ENCODE assay signal across 8 cellular contexts in genomic region chr18:23228102-23229051, GRCh38.
A peak's percentile ranks its signal among the peaks of the same experiment; 100 is the strongest.
DNase-seq lines count a peak whose midpoint lies in the region; ATAC-seq, FAIRE-seq and TF ChIP-seq lines count a peak whose summit lies in the region.

No MANE protein-coding gene starts in this region.

- TF ChIP-seq POLR2A in GM18951 (IDR thresholded peaks at IDR 0.05; ENCODE audit: extremely low read depth, insufficient read depth, insufficient read length) = peak; percentile 36
- TF ChIP-seq POLR2A in Peyer's patch (IDR thresholded peaks at IDR 0.05) = no peak
- no peak for TF ChIP-seq POLR2A in gastroesophageal sphincter (IDR thresholded peaks at IDR 0.05)
- TF ChIP-seq POLR2A in tibial nerve (IDR thresholded peaks at IDR 0.05) = no peak

- TF ChIP-seq CTCF in Peyer's patch (IDR thresholded peaks at IDR 0.05) = no peak
- no peak for TF ChIP-seq CTCF in gastroesophageal sphincter (IDR thresholded peaks at IDR 0.05)
- TF ChIP-seq CTCF in tibial nerve (IDR thresholded peaks at IDR 0.05) = no peak
- no peak for TF ChIP-seq CTCF in D721Med (IDR thresholded peaks at IDR 0.05; ENCODE audit: insufficient read depth, missing control alignments)

- peak overlapping the region in 2 of 4 donors; percentile 32 to 40 for H3K27ac ChIP-seq in Peyer's patch
- H3K27ac ChIP-seq in gastroesophageal sphincter = peak overlapping the region in 3 of 4 donors; percentile 53 to 73 (median 71)
- H3K27ac ChIP-seq in tibial nerve = peak overlapping the region; percentile 55 to 91 (median 80)

- peak; percentile 22 for ATAC-seq in HG03060 (IDR thresholded peaks at IDR 0.05; ENCODE audit: low read depth, unreplicated experiment)
- ATAC-seq in gastroesophageal sphincter = no peak
- no peak for ATAC-seq in sciatic nerve

- DNase-seq in DMS153 (lab: John Stamatoyannopoulos, UW) = peak; percentile 25
- peak in 2 of 3 donors; percentile 20 to 53 for DNase-seq in Peyer's patch
- DNase-seq in tibial nerve (ENCODE audit: low spot score in 2 of 2) = no peak
- no peak for DNase-seq in D721Med (ENCODE audit: insufficient read length, low spot score)
- DNase-seq in sciatic nerve (ENCODE audit: low spot score) = no peak

- H3K4me1 ChIP-seq in Peyer's patch (peaks cover 0 to 19% (median 10%) of the 10 kb centered on the region in 4 donors), gastroesophageal sphincter (peaks cover 0 to 74% (median 29%) of the 10 kb centered on the region in 3 donors), tibial nerve (peaks cover 0 to 84% (median 61%) of the 10 kb centered on the region in 4 donors)

- no peaks in the 10 kb centered on the region for H3K9me3 ChIP-seq in Peyer's patch
- H3K9me3 ChIP-seq in gastroesophageal sphincter = no peaks in the 10 kb centered on the region
- no peaks in the 10 kb centered on the region for H3K9me3 ChIP-seq in tibial nerve

- H3K27me3 ChIP-seq in Peyer's patch = no peaks in the 10 kb centered on the region
- H3K27me3 ChIP-seq in gastroesophageal sphincter = no peaks in the 10 kb centered on the region
- no peaks in the 10 kb centered on the region for H3K27me3 ChIP-seq in tibial nerve

- H3K4me3 ChIP-seq in Peyer's patch (no peak overlapping the region), gastroesophageal sphincter (no peak overlapping the region), tibial nerve (no peak overlapping the region)

- intact Hi-C loops in sciatic nerve (cut with DNase I) = no loop called here

- H3K36me3 ChIP-seq in Peyer's patch = no peaks in the 10 kb centered on the region
- no peaks in the 10 kb centered on the region for H3K36me3 ChIP-seq in gastroesophageal sphincter
- no peaks in the 10 kb centered on the region for H3K36me3 ChIP-seq in tibial nerve

- no peak for FAIRE-seq in D721Med (lab: Jason Lieb, UNC)

- WGBS in gastroesophageal sphincter (ENCODE audit: low coverage in 1 of 2), 2 donors = 17 to 19% methylated on average over 7 of the region's 7 CpGs
- 16 to 17% methylated on average over 7 of the region's 7 CpGs for WGBS in tibial nerve, 2 donors

- no peak for TF ChIP-seq EP300 in gastroesophageal sphincter (IDR thresholded peaks at IDR 0.05)
- no peak for TF ChIP-seq EP300 in tibial nerve (IDR thresholded peaks at IDR 0.05)

- in situ Hi-C loops in GM18951 (cut with MboI; ENCODE audit: low sequenced_read_pairs, unreplicated experiment) = no loop called here

Comparison
In these comparisons a context has a peak if more than half of its experiments do, and no peak if none do; other contexts are left out.
1. DNase-seq: peak in DMS153 (single experiment) and Peyer's patch (2 of 3); none in tibial nerve (0 of 2), D721Med (single experiment) and sciatic nerve (single experiment).